Comparison of ENCODE assay signal across 10 cellular contexts in genomic region chr2:48328159-48328816, GRCh38. TPM values are rescaled to one million over a fixed set of nuclear protein-coding genes. Genes with fewer than 3 reads are reported as not detected.
A peak's percentile ranks its signal among the peaks of the same experiment; 100 is the strongest.
DNase-seq lines count a peak whose midpoint lies in the region; ATAC-seq and TF ChIP-seq lines count a peak whose summit lies in the region.
"Had no signal": no experiment of that assay in that cellular context is flagged by ENCODE, and none has a peak within 500 bp of the region (broad histone marks: within the 10 kb centered on the region; RNA-seq: fewer than 3 reads in every experiment).

No MANE protein-coding gene starts in this region.

- ATAC-seq in DND-41 (ENCODE audit: insufficient read depth, low read depth) (peak; percentile 64), GM19397 (IDR thresholded peaks at IDR 0.05; ENCODE audit: unreplicated experiment) (peak; percentile 49), HG03135 (IDR thresholded peaks at IDR 0.05; ENCODE audit: unreplicated experiment) (peak; percentile 57)
- ATAC-seq: left cardiac atrium had no signal

- H3K9me3 Mint-ChIP-seq in brain: peaks cover 0 to 3% (median 0%) of the 10 kb centered on the region in 5 experiments

- TF ChIP-seq CTCF in DND-41 (IDR thresholded peaks at IDR 0.05; ENCODE audit: borderline replicate concordance, extremely low read depth, low read length, poor library complexity, severe bottlenecking) (no peak), brain (conservative IDR thresholded peaks at IDR 0.05) (no peak), brain microvascular endothelial cell (IDR thresholded peaks at IDR 0.05; ENCODE audit: low read depth, low read length, missing control alignments) (no peak)

- no peak overlapping the region for H2AFZ ChIP-seq in DND-41 (ENCODE audit: low read depth, low read length)

- peaks cover 44% of the 10 kb centered on the region; the same call in 1 of the 2 replicates for H4K20me1 ChIP-seq in DND-41 (ENCODE audit: insufficient read depth, low read length)

- no peaks in the 10 kb centered on the region for H3K9me3 ChIP-seq in DND-41 (ENCODE audit: insufficient read depth, low read length, severe bottlenecking)

- no peak overlapping the region for H3K9ac ChIP-seq in DND-41 (ENCODE audit: low read depth, low read length)

- in situ Hi-C loops in brain microvascular endothelial cell (cut with HindIII; ENCODE audit: low pct_ligation_motif_present, low sequenced_read_pairs): no loop called here

- H3K27me3 Mint-ChIP-seq in brain: no peaks in the 10 kb centered on the region

- DNase-seq in DND-41 (no peak), inferior parietal cortex (ENCODE audit: extremely low spot score) (no peak), brain microvascular endothelial cell (no peak)
- DNase-seq in stimulated activated CD4-positive, alpha-beta T cell treated with anti-CD3 and anti-CD28 coated beads, Interleukin-1b, Interleukin-23, amount 100 ng/mL, for 48 hours: no peak
- no peak for DNase-seq in stimulated activated CD8-positive, alpha-beta memory T cell treated with anti-CD3 and anti-CD28 coated beads, Interleukin-4, amount 100 ng/mL, for 48 hours
- DNase-seq: DMS79 treated with DMSO at 0.1 percent for 48 hours, left cardiac atrium had no signal

- no peak overlapping the region for H3K4me2 ChIP-seq in DND-41 (ENCODE audit: insufficient read depth, low read length)

- H3K4me1 ChIP-seq in DND-41 (ENCODE audit: insufficient read depth, low read length): peaks cover 12% of the 10 kb centered on the region; the same call in 1 of the 2 replicates

- H3K36me3 ChIP-seq in DND-41 (ENCODE audit: insufficient read depth, low read length) (no peaks in the 10 kb centered on the region), brain microvascular endothelial cell (replicated peaks) (no peaks in the 10 kb centered on the region)

- peak overlapping the region; percentile 8 to 93 (median 87) for H3K27ac Mint-ChIP-seq in brain

- H3K27ac ChIP-seq in DND-41 (ENCODE audit: low read length): no peak overlapping the region
- H3K27ac ChIP-seq in brain microvascular endothelial cell: no peak overlapping the region

- H3K4me1 Mint-ChIP-seq in brain: peaks cover 81% of the 10 kb centered on the region

- H3K4me3 ChIP-seq in DND-41 (ENCODE audit: low read depth in 1 of 2, low read length in 2 of 2) (no peak overlapping the region), brain microvascular endothelial cell (ENCODE audit: low read depth, low read length) (no peak overlapping the region)

- H3K36me3 Mint-ChIP-seq in brain: peaks cover 4% of the 10 kb centered on the region

- peaks cover 100% of the 10 kb centered on the region for H3K79me2 ChIP-seq in DND-41 (ENCODE audit: insufficient read depth, low read length)

- no peaks in the 10 kb centered on the region for H3K27me3 ChIP-seq in DND-41 (ENCODE audit: insufficient read depth, low read length, poor library complexity)
- no peaks in the 10 kb centered on the region for H3K27me3 ChIP-seq in brain microvascular endothelial cell (replicated peaks)

- peak overlapping the region in 4 of 5 experiments; percentile 0 to 76 (median 30) for H3K4me3 Mint-ChIP-seq in brain

RNA-seq across cellular contexts. Expression of gene FOXN2, which starts 13.8 kb away (rescaled TPM):
- polyA plus RNA-seq in brain (ENCODE audit: insufficient read depth, low read depth, low replicate concordance): 3.5 TPM
